In the genomic region with DNA sequence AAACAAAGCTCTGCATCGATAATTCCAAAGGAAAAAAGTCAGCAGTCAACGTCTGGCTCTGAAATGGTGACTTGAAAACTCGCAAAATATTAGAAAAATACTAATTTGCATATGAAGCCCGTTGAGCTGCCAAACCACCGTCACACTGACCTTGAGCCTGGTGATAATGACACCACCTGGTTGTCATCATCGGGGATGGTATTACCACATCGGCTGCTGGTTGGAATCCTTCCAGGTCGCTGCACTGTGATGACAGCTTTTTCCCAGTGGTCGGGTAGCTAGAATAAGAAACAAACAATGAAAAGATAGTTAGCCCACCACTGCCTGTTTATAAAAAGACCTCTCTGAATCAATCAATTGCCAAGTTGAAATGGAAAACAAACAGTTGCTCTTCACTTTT, we compare ENCODE assay signal across 2 cellular contexts.
A peak's percentile ranks its signal among the peaks of the same experiment; 100 is the strongest.
TF ChIP-seq lines count a peak whose summit lies in the region.

No MANE protein-coding gene starts in this region.

TF ChIP-seq in liver, 16 proteins besides CTCF, POLR2A, EP300 and RAD21:
- TF ChIP-seq RXRA (IDR thresholded peaks at IDR 0.05) (peak in 1 of 2 donors; percentile 31), FOXA1 (IDR thresholded peaks at IDR 0.05) (no peak), HNF4A (conservative IDR thresholded peaks at IDR 0.05) (peak in 1 of 2 donors; percentile 16), JUND (IDR thresholded peaks at IDR 0.05) (peak; percentile 26 to 50)
- TF ChIP-seq, protein P1, sequence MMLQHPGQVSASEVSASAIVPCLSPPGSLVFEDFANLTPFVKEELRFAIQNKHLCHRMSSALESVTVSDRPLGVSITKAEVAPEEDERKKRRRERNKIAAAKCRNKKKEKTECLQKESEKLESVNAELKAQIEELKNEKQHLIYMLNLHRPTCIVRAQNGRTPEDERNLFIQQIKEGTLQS (IDR thresholded peaks at IDR 0.05): no peak
- TF ChIP-seq, protein P2, sequence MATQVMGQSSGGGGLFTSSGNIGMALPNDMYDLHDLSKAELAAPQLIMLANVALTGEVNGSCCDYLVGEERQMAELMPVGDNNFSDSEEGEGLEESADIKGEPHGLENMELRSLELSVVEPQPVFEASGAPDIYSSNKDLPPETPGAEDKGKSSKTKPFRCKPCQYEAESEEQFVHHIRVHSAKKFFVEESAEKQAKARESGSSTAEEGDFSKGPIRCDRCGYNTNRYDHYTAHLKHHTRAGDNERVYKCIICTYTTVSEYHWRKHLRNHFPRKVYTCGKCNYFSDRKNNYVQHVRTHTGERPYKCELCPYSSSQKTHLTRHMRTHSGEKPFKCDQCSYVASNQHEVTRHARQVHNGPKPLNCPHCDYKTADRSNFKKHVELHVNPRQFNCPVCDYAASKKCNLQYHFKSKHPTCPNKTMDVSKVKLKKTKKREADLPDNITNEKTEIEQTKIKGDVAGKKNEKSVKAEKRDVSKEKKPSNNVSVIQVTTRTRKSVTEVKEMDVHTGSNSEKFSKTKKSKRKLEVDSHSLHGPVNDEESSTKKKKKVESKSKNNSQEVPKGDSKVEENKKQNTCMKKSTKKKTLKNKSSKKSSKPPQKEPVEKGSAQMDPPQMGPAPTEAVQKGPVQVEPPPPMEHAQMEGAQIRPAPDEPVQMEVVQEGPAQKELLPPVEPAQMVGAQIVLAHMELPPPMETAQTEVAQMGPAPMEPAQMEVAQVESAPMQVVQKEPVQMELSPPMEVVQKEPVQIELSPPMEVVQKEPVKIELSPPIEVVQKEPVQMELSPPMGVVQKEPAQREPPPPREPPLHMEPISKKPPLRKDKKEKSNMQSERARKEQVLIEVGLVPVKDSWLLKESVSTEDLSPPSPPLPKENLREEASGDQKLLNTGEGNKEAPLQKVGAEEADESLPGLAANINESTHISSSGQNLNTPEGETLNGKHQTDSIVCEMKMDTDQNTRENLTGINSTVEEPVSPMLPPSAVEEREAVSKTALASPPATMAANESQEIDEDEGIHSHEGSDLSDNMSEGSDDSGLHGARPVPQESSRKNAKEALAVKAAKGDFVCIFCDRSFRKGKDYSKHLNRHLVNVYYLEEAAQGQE (IDR thresholded peaks at IDR 0.05): no peak
- TF ChIP-seq, protein P3, sequence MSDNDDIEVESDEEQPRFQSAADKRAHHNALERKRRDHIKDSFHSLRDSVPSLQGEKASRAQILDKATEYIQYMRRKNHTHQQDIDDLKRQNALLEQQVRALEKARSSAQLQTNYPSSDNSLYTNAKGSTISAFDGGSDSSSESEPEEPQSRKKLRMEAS (IDR thresholded peaks at IDR 0.05): no peak

TF ChIP-seq in HepG2, 621 proteins besides CTCF, POLR2A, EP300 and RAD21:
- TF ChIP-seq ZNF781 (CRISPR knock-in tag; IDR thresholded peaks at IDR 0.05; ENCODE audit: borderline replicate concordance, not compliant biosample characterization) (no peak), HNF4G (IDR thresholded peaks at IDR 0.05; ENCODE audit: borderline replicate concordance, low read depth, low read length) (no peak), HNF4G (CRISPR knock-in tag; IDR thresholded peaks at IDR 0.05; ENCODE audit: borderline replicate concordance, low read depth) (no peak), ZNF563 (CRISPR knock-in tag; IDR thresholded peaks at IDR 0.05) (no peak), RBM22 (optimal IDR thresholded peaks at IDR 0.05; ENCODE audit: low read length) (no peak), TCF7 (IDR thresholded peaks at IDR 0.05; ENCODE audit: low read depth) (no peak), MTF2 (CRISPR knock-in tag; IDR thresholded peaks at IDR 0.05; ENCODE audit: borderline replicate concordance) (no peak), NFE2L2 (IDR thresholded peaks at IDR 0.05; ENCODE audit: low read length) (no peak)
- TF ChIP-seq, protein P4, sequence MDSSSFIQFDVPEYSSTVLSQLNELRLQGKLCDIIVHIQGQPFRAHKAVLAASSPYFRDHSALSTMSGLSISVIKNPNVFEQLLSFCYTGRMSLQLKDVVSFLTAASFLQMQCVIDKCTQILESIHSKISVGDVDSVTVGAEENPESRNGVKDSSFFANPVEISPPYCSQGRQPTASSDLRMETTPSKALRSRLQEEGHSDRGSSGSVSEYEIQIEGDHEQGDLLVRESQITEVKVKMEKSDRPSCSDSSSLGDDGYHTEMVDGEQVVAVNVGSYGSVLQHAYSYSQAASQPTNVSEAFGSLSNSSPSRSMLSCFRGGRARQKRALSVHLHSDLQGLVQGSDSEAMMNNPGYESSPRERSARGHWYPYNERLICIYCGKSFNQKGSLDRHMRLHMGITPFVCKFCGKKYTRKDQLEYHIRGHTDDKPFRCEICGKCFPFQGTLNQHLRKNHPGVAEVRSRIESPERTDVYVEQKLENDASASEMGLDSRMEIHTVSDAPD (CRISPR knock-in tag; IDR thresholded peaks at IDR 0.05): no peak
- TF ChIP-seq, protein P5, sequence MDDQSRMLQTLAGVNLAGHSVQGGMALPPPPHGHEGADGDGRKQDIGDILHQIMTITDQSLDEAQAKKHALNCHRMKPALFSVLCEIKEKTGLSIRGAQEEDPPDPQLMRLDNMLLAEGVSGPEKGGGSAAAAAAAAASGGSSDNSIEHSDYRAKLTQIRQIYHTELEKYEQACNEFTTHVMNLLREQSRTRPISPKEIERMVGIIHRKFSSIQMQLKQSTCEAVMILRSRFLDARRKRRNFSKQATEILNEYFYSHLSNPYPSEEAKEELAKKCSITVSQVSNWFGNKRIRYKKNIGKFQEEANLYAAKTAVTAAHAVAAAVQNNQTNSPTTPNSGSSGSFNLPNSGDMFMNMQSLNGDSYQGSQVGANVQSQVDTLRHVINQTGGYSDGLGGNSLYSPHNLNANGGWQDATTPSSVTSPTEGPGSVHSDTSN (CRISPR knock-in tag; IDR thresholded peaks at IDR 0.05; ENCODE audit: borderline replicate concordance): no peak
- TF ChIP-seq, protein P6, sequence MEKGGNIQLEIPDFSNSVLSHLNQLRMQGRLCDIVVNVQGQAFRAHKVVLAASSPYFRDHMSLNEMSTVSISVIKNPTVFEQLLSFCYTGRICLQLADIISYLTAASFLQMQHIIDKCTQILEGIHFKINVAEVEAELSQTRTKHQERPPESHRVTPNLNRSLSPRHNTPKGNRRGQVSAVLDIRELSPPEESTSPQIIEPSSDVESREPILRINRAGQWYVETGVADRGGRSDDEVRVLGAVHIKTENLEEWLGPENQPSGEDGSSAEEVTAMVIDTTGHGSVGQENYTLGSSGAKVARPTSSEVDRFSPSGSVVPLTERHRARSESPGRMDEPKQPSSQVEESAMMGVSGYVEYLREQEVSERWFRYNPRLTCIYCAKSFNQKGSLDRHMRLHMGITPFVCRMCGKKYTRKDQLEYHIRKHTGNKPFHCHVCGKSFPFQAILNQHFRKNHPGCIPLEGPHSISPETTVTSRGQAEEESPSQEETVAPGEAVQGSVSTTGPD (CRISPR knock-in tag; IDR thresholded peaks at IDR 0.05): no peak
- TF ChIP-seq, protein P7, sequence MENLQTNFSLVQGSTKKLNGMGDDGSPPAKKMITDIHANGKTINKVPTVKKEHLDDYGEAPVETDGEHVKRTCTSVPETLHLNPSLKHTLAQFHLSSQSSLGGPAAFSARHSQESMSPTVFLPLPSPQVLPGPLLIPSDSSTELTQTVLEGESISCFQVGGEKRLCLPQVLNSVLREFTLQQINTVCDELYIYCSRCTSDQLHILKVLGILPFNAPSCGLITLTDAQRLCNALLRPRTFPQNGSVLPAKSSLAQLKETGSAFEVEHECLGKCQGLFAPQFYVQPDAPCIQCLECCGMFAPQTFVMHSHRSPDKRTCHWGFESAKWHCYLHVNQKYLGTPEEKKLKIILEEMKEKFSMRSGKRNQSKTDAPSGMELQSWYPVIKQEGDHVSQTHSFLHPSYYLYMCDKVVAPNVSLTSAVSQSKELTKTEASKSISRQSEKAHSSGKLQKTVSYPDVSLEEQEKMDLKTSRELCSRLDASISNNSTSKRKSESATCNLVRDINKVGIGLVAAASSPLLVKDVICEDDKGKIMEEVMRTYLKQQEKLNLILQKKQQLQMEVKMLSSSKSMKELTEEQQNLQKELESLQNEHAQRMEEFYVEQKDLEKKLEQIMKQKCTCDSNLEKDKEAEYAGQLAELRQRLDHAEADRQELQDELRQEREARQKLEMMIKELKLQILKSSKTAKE (CRISPR knock-in tag; IDR thresholded peaks at IDR 0.05; ENCODE audit: borderline replicate concordance): no peak
